8 cellular contexts compared by ENCODE assay signal in genomic region chr6:26025047-26025893, GRCh38.
DNase-seq lines count a peak whose midpoint lies in the region; ATAC-seq, FAIRE-seq and TF ChIP-seq lines count a peak whose summit lies in the region.

No MANE protein-coding gene starts in this region.

- H3K27ac Mint-ChIP-seq in memory B cell, result peak overlapping the region; percentile 100

- intact Hi-C loops in breast epithelium (cut with DNase I; ENCODE audit: low total_unique reads), result no loop called here

- no peaks in the 10 kb centered on the region for H3K27me3 Mint-ChIP-seq in memory B cell

- FAIRE-seq in HTR-8/SVneo (lab: Jason Lieb, UNC), result no peak

- ATAC-seq in memory B cell (ENCODE audit: low read depth), result no peak
- ATAC-seq in HG03175 (IDR thresholded peaks at IDR 0.05; ENCODE audit: unreplicated experiment), result no peak
- no peak for ATAC-seq in HG03439 (IDR thresholded peaks at IDR 0.05; ENCODE audit: unreplicated experiment)

- H3K4me1 Mint-ChIP-seq in memory B cell, result peaks cover 17% of the 10 kb centered on the region

- H3K27me3 ChIP-seq in BE2C, result no peaks in the 10 kb centered on the region
- no peaks in the 10 kb centered on the region for H3K27me3 ChIP-seq in breast epithelium

- H3K4me1 ChIP-seq in BE2C (peaks cover 19% of the 10 kb centered on the region), breast epithelium (no peaks in the 10 kb centered on the region)

- DNase-seq in BE2C, result no peak
- peak; percentile 92 for DNase-seq in M059J (ENCODE audit: low read depth)
- DNase-seq in breast epithelium (ENCODE audit: low spot score in 2 of 2), result peak in 1 of 2 donors; percentile 63
- DNase-seq in memory B cell (ENCODE audit: low spot score in 2 of 2), result no peak
- DNase-seq in HTR-8/SVneo (ENCODE audit: insufficient read length, low spot score), result no peak
- no peak for DNase-seq in AML-193 (lab: John Stamatoyannopoulos, UW)

- H3K4me3 Mint-ChIP-seq in memory B cell, result no peak overlapping the region

- H3K4me3 ChIP-seq in BE2C (ENCODE audit: low read depth, low read length), result peak overlapping the region; percentile 77
- H3K4me3 ChIP-seq in breast epithelium, result no peak overlapping the region

- no peaks in the 10 kb centered on the region for H3K36me3 Mint-ChIP-seq in memory B cell

- H3K9me3 Mint-ChIP-seq in memory B cell, result peaks cover 2% of the 10 kb centered on the region

- no peak for TF ChIP-seq POLR2A in breast epithelium (IDR thresholded peaks at IDR 0.05)

- H3K36me3 ChIP-seq in BE2C (no peaks in the 10 kb centered on the region), breast epithelium (no peaks in the 10 kb centered on the region)

- no peak for TF ChIP-seq CTCF in BE2C (IDR thresholded peaks at IDR 0.05; ENCODE audit: low read depth, low read length)
- no peak for TF ChIP-seq CTCF in breast epithelium (IDR thresholded peaks at IDR 0.05)

- H3K27ac ChIP-seq in breast epithelium, result peak overlapping the region; percentile 97 to 98

- H3K9me3 ChIP-seq in BE2C, result no peaks in the 10 kb centered on the region
- no peaks in the 10 kb centered on the region for H3K9me3 ChIP-seq in breast epithelium
